1 cellular context compared by ENCODE assay signal in the genomic region with DNA sequence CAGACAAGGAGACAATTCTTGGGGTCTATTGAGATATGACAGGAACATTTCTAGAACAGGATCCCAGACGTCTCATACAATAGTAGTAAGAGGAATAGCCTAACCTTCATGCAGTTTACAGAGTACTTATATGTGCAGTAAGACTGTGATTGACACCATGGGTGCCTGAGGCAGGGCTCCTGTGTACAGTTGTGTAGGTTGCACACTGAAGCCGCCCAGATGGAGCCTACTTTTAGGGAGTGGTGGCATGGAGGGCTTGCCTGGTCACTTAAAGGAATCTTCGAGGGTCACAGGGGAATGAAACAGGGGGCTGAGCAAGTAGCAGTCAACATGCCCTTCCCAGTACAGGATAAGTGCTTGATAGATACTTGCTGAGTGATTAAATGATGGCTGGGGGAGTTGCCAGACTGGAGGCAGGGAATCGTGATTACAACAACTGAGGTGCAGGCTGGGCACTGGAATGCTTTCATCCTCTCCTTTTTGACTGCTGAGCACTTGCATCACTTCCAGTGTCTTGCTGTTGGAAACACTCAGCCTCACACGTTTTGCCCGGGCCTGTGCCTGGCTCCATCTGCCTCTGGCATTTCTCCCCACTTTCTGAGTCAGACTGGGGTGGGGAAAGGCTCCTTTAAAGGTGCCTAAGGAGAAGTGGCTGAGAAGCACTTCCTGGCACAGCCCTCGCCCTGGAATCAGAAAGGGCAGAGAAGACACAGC.
TF ChIP-seq lines count a peak whose summit lies in the region.

No MANE protein-coding gene starts in this region.

TF ChIP-seq in A549, 52 proteins besides CTCF, POLR2A, EP300 and RAD21 (continued from another document):
- TF ChIP-seq, protein P1, sequence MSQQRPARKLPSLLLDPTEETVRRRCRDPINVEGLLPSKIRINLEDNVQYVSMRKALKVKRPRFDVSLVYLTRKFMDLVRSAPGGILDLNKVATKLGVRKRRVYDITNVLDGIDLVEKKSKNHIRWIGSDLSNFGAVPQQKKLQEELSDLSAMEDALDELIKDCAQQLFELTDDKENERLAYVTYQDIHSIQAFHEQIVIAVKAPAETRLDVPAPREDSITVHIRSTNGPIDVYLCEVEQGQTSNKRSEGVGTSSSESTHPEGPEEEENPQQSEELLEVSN (IDR thresholded peaks at IDR 0.05; ENCODE audit: borderline replicate concordance, low read depth), result no peak
- TF ChIP-seq CHD2 (IDR thresholded peaks at IDR 0.05; ENCODE audit: low read length, partially characterized antibody), result no peak
- no peak for TF ChIP-seq ZSCAN20 (CRISPR knock-in tag; IDR thresholded peaks at IDR 0.05)
- no peak for TF ChIP-seq CBX2 (IDR thresholded peaks at IDR 0.05; ENCODE audit: borderline replicate concordance, low read depth)
- TF ChIP-seq MAZ (IDR thresholded peaks at IDR 0.05; ENCODE audit: borderline replicate concordance, low read depth, low read length), result no peak
- no peak for TF ChIP-seq ZFP36 (IDR thresholded peaks at IDR 0.05; ENCODE audit: borderline replicate concordance, partially characterized antibody)
- peak in 1 of 2 experiments; percentile 23; a peak in 1 of 4 replicates for TF ChIP-seq CEBPB (IDR thresholded peaks at IDR 0.05)
- no peak for TF ChIP-seq NPAS2 (CRISPR knock-in tag; IDR thresholded peaks at IDR 0.05; ENCODE audit: borderline replicate concordance)
- no peak for TF ChIP-seq ZC3H11A (IDR thresholded peaks at IDR 0.05)
- no peak for TF ChIP-seq SREBF2 (IDR thresholded peaks at IDR 0.05)
- no peak for TF ChIP-seq PHF8 (IDR thresholded peaks at IDR 0.05; ENCODE audit: borderline replicate concordance, low read depth)
- TF ChIP-seq, protein P2, sequence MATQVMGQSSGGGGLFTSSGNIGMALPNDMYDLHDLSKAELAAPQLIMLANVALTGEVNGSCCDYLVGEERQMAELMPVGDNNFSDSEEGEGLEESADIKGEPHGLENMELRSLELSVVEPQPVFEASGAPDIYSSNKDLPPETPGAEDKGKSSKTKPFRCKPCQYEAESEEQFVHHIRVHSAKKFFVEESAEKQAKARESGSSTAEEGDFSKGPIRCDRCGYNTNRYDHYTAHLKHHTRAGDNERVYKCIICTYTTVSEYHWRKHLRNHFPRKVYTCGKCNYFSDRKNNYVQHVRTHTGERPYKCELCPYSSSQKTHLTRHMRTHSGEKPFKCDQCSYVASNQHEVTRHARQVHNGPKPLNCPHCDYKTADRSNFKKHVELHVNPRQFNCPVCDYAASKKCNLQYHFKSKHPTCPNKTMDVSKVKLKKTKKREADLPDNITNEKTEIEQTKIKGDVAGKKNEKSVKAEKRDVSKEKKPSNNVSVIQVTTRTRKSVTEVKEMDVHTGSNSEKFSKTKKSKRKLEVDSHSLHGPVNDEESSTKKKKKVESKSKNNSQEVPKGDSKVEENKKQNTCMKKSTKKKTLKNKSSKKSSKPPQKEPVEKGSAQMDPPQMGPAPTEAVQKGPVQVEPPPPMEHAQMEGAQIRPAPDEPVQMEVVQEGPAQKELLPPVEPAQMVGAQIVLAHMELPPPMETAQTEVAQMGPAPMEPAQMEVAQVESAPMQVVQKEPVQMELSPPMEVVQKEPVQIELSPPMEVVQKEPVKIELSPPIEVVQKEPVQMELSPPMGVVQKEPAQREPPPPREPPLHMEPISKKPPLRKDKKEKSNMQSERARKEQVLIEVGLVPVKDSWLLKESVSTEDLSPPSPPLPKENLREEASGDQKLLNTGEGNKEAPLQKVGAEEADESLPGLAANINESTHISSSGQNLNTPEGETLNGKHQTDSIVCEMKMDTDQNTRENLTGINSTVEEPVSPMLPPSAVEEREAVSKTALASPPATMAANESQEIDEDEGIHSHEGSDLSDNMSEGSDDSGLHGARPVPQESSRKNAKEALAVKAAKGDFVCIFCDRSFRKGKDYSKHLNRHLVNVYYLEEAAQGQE (IDR thresholded peaks at IDR 0.05), result no peak
